1 cellular context compared by ENCODE assay signal in genomic region chr18:44048846-44049245, GRCh38.
TF ChIP-seq lines count a peak whose summit lies in the region.

No MANE protein-coding gene starts in this region.

TF ChIP-seq in GM23338, 12 proteins besides CTCF, POLR2A, EP300 and RAD21 (continued from another document):
- TF ChIP-seq NANOG (IDR thresholded peaks at IDR 0.05; ENCODE audit: borderline replicate concordance) (peak; percentile 79), JUNB (IDR thresholded peaks at IDR 0.05; ENCODE audit: unreplicated experiment) (no peak), POLR2AphosphoS5 (IDR thresholded peaks at IDR 0.05; ENCODE audit: low read depth) (no peak), CREB1 (CRISPR knock-in tag; IDR thresholded peaks at IDR 0.05; ENCODE audit: low read depth) (no peak)
